Comparison of ENCODE assay signal across 38 cellular contexts in genomic region chr5:129020683-129021082, GRCh38. TPM values are rescaled to one million over a fixed set of nuclear protein-coding genes. Genes with fewer than 3 reads are reported as not detected.
"Had no signal": no experiment of that assay in that cellular context is flagged by ENCODE, and none has a peak within 500 bp of the region (broad histone marks: within the 10 kb centered on the region; RNA-seq: fewer than 3 reads in every experiment).

No MANE protein-coding gene starts in this region.

- H3K4me2 ChIP-seq: KMS-11 had no signal

- H3K4me3 ChIP-seq: MG63 had no signal

- H3K9ac ChIP-seq: KMS-11 had no signal

- H3K27ac ChIP-seq: KMS-11 had no signal

- H3K36me3 ChIP-seq: MG63 had no signal

- DNase-seq: Karpas-422, Kasumi-1, MG63, MM.1S, MV-4-11, NCI-H1048, NCI-H1092, NCI-H1092 treated with DMSO at 0.1 percent for 48 hours, NCI-H1105, NCI-H1105 treated with DMSO at 0.1 percent for 48 hours, NCI-H1417, NCI-H1417 treated with DMSO at 0.1 percent for 48 hours, NCI-H1436, NCI-H1436 treated with DMSO at 0.1 percent for 48 hours, NCI-H146, NCI-H1694, NCI-H1694 treated with DMSO at 0.1 percent for 48 hours, NCI-H187, NCI-H187 treated with DMSO at 0.1 percent for 48 hours, NCI-H1930, NCI-H2029, NCI-H2029 treated with DMSO at 0.1 percent for 48 hours, NCI-H2081, NCI-H2081 treated with DMSO at 0.1 percent for 48 hours, NCI-H2107, NCI-H2171, NCI-H2171 treated with DMSO at 0.1 percent for 48 hours, NCI-H2227 treated with DMSO at 0.1 percent for 48 hours, NCI-H226, NCI-H345, NCI-H446, NCI-H446 treated with DMSO at 0.1 percent for 48 hours, NCI-H510A, NCI-H510A treated with DMSO at 0.1 percent for 48 hours had no signal

- H3K9me3 ChIP-seq: MG63 had no signal

- H3K27me3 ChIP-seq: MG63 had no signal

RNA-seq across cellular contexts. Expression of gene SLC27A6, which starts 55.4 kb away (rescaled TPM):
- total RNA-seq: LHCN-M2, M059J, NCI-H460 had no signal
